Comparison of ENCODE assay signal across 1 cellular context in the genomic region with DNA sequence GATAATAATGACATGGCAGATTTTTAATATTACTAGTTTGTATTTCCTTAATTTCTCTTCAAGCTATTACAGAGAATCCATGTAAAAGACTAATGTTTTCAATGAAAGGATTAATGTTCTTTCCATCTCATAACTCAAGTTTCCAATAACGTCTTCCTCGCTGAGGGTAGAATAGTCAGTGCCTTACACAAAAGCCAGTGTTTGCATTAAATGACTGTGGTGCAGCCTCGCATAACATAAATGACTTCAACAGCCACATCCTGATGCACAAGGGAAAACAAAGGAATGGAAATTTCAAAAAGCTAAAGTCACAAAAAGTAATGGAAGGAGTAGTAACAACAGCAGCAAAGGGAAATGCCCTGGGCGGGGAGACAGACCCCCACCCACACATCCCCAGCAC.
TF ChIP-seq lines count a peak whose summit lies in the region.

No MANE protein-coding gene starts in this region.

TF ChIP-seq in GM23338, 12 proteins besides CTCF, POLR2A, EP300 and RAD21:
- TF ChIP-seq EZH2 (IDR thresholded peaks at IDR 0.05; ENCODE audit: low read depth, unreplicated experiment) (no peak), STAT1 (IDR thresholded peaks at IDR 0.05; ENCODE audit: unreplicated experiment) (no peak), EZH2phosphoT487 (IDR thresholded peaks at IDR 0.05; ENCODE audit: unreplicated experiment) (no peak), ZNF114 (CRISPR knock-in tag; IDR thresholded peaks at IDR 0.05) (no peak), NANOG (IDR thresholded peaks at IDR 0.05; ENCODE audit: borderline replicate concordance) (no peak), CREB1 (CRISPR knock-in tag; IDR thresholded peaks at IDR 0.05; ENCODE audit: low read depth) (no peak), JUNB (IDR thresholded peaks at IDR 0.05; ENCODE audit: unreplicated experiment) (no peak), ZNF331 (CRISPR knock-in tag; IDR thresholded peaks at IDR 0.05; ENCODE audit: low read depth) (no peak)
- TF ChIP-seq, protein P1, sequence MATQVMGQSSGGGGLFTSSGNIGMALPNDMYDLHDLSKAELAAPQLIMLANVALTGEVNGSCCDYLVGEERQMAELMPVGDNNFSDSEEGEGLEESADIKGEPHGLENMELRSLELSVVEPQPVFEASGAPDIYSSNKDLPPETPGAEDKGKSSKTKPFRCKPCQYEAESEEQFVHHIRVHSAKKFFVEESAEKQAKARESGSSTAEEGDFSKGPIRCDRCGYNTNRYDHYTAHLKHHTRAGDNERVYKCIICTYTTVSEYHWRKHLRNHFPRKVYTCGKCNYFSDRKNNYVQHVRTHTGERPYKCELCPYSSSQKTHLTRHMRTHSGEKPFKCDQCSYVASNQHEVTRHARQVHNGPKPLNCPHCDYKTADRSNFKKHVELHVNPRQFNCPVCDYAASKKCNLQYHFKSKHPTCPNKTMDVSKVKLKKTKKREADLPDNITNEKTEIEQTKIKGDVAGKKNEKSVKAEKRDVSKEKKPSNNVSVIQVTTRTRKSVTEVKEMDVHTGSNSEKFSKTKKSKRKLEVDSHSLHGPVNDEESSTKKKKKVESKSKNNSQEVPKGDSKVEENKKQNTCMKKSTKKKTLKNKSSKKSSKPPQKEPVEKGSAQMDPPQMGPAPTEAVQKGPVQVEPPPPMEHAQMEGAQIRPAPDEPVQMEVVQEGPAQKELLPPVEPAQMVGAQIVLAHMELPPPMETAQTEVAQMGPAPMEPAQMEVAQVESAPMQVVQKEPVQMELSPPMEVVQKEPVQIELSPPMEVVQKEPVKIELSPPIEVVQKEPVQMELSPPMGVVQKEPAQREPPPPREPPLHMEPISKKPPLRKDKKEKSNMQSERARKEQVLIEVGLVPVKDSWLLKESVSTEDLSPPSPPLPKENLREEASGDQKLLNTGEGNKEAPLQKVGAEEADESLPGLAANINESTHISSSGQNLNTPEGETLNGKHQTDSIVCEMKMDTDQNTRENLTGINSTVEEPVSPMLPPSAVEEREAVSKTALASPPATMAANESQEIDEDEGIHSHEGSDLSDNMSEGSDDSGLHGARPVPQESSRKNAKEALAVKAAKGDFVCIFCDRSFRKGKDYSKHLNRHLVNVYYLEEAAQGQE (IDR thresholded peaks at IDR 0.05; ENCODE audit: unreplicated experiment) = no peak
- TF ChIP-seq, protein P2, sequence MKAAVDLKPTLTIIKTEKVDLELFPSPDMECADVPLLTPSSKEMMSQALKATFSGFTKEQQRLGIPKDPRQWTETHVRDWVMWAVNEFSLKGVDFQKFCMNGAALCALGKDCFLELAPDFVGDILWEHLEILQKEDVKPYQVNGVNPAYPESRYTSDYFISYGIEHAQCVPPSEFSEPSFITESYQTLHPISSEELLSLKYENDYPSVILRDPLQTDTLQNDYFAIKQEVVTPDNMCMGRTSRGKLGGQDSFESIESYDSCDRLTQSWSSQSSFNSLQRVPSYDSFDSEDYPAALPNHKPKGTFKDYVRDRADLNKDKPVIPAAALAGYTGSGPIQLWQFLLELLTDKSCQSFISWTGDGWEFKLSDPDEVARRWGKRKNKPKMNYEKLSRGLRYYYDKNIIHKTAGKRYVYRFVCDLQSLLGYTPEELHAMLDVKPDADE (IDR thresholded peaks at IDR 0.05) = no peak
- TF ChIP-seq, protein P3, sequence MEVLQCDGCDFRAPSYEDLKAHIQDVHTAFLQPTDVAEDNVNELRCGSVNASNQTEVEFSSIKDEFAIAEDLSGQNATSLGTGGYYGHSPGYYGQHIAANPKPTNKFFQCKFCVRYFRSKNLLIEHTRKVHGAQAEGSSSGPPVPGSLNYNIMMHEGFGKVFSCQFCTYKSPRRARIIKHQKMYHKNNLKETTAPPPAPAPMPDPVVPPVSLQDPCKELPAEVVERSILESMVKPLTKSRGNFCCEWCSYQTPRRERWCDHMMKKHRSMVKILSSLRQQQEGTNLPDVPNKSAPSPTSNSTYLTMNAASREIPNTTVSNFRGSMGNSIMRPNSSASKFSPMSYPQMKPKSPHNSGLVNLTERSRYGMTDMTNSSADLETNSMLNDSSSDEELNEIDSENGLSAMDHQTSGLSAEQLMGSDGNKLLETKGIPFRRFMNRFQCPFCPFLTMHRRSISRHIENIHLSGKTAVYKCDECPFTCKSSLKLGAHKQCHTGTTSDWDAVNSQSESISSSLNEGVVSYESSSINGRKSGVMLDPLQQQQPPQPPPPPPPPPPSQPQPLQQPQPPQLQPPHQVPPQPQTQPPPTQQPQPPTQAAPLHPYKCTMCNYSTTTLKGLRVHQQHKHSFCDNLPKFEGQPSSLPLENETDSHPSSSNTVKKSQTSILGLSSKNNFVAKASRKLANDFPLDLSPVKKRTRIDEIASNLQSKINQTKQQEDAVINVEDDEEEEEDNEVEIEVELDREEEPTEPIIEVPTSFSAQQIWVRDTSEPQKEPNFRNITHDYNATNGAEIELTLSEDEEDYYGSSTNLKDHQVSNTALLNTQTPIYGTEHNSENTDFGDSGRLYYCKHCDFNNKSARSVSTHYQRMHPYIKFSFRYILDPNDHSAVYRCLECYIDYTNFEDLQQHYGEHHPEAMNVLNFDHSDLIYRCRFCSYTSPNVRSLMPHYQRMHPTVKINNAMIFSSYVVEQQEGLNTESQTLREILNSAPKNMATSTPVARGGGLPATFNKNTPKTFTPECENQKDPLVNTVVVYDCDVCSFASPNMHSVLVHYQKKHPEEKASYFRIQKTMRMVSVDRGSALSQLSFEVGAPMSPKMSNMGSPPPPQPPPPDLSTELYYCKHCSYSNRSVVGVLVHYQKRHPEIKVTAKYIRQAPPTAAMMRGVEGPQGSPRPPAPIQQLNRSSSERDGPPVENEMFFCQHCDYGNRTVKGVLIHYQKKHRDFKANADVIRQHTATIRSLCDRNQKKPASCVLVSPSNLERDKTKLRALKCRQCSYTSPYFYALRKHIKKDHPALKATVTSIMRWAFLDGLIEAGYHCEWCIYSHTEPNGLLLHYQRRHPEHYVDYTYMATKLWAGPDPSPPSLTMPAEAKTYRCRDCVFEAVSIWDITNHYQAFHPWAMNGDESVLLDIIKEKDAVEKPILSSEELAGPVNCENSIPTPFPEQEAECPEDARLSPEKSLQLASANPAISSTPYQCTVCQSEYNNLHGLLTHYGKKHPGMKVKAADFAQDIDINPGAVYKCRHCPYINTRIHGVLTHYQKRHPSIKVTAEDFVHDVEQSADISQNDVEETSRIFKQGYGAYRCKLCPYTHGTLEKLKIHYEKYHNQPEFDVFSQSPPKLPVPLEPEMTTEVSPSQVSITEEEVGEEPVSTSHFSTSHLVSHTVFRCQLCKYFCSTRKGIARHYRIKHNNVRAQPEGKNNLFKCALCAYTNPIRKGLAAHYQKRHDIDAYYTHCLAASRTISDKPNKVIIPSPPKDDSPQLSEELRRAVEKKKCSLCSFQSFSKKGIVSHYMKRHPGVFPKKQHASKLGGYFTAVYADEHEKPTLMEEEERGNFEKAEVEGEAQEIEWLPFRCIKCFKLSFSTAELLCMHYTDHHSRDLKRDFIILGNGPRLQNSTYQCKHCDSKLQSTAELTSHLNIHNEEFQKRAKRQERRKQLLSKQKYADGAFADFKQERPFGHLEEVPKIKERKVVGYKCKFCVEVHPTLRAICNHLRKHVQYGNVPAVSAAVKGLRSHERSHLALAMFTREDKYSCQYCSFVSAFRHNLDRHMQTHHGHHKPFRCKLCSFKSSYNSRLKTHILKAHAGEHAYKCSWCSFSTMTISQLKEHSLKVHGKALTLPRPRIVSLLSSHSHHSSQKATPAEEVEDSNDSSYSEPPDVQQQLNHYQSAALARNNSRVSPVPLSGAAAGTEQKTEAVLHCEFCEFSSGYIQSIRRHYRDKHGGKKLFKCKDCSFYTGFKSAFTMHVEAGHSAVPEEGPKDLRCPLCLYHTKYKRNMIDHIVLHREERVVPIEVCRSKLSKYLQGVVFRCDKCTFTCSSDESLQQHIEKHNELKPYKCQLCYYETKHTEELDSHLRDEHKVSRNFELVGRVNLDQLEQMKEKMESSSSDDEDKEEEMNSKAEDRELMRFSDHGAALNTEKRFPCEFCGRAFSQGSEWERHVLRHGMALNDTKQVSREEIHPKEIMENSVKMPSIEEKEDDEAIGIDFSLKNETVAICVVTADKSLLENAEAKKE (CRISPR knock-in tag; IDR thresholded peaks at IDR 0.05) = no peak
